In the genomic region with DNA sequence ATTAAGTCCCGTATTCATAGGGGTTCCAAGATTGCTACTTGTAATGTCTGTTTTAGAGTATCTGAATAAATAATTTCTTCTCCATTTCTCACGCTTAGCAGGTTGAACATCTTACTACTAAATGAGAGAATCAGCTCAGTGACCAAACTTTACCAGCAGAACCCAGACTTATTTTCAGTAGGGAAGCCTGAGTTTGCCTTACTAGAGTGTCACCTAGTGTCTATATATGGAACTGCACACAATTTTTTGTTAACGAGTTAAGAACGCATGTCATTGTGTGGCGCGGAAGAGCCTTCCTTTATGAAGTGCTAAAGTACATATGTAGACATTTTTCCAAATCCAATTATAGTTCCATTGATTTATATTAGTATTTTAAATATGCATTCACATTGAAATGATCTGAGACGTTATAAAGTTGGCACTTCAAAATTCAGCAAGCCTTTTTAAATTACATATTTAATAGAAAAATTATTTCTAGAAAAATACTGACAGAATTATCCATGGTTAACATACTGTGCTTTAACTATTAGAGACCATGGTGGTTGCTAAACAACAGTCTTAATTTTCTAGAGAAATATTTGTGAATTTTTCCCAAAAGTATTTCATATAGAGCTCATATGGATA, we compare ENCODE assay signal across 8 cellular contexts.
DNase-seq lines count a peak whose midpoint lies in the region; ATAC-seq and TF ChIP-seq lines count a peak whose summit lies in the region.

No MANE protein-coding gene starts in this region.

- H3K27ac Mint-ChIP-seq in T-cell = no peak overlapping the region

- peaks cover 20 to 27% of the 10 kb centered on the region in 2 donors for H3K27me3 Mint-ChIP-seq in T-cell

- no peaks in the 10 kb centered on the region for H3K4me1 Mint-ChIP-seq in T-cell

- H3K4me2 ChIP-seq in fibroblast of lung (ENCODE audit: extremely low read depth, insufficient read depth, low read length) = no peak overlapping the region

- H3K27ac ChIP-seq in fibroblast of lung (ENCODE audit: insufficient read depth, low read length) = no peak overlapping the region

- no peak overlapping the region for H3K9ac ChIP-seq in fibroblast of lung (ENCODE audit: insufficient read depth, low read length)

- CTCF ChIA-PET in T-cell (lab: Charles Lee) = interaction anchor here (0.6 to 2.5 kb wide), 8 partner anchors 9 to 99 kb away, joined by 3 to 28 read pairs (median 4); no protein-coding TSS in a partner anchor

- no peaks in the 10 kb centered on the region for H3K4me1 ChIP-seq in fibroblast of lung (ENCODE audit: control insufficient read depth, extremely low read depth, insufficient read depth, low read length)

- H3K9me3 ChIP-seq in fibroblast of lung (ENCODE audit: control insufficient read depth, insufficient read depth, low read depth, low read length) = no peaks in the 10 kb centered on the region

- no peak overlapping the region for H2AFZ ChIP-seq in fibroblast of lung (ENCODE audit: low read length)

- peak; percentile 93 for ATAC-seq in GM18868 (IDR thresholded peaks at IDR 0.05; ENCODE audit: unreplicated experiment)
- ATAC-seq in HG03064 (IDR thresholded peaks at IDR 0.05; ENCODE audit: low read depth, unreplicated experiment) = peak; percentile 80
- peak in 3 of 4 experiments; percentile 59 to 78 (median 59) for ATAC-seq in T-cell (replicated peaks in 1 of 4)
- ATAC-seq in omental fat pad (ENCODE audit: low FRiP score) = no peak

- H3K36me3 Mint-ChIP-seq in T-cell = no peaks in the 10 kb centered on the region

- H3K4me3 Mint-ChIP-seq in T-cell = no peak overlapping the region

- DNase-seq in CMK (ENCODE audit: low read depth) (peak; percentile 67), NCI-H2029 (lab: John Stamatoyannopoulos, UW) (peak; percentile 75), T-cell (peak in 8 of 34 experiments; percentile 0 to 15 (median 4)), fibroblast of lung (ENCODE audit: low read depth in 2 of 2) (peak; percentile 63 to 81), omental fat pad (ENCODE audit: low spot score) (no peak), occipital lobe (lab: John Stamatoyannopoulos, UW) (no peak)

- no peaks in the 10 kb centered on the region for H3K79me2 ChIP-seq in fibroblast of lung (ENCODE audit: control insufficient read depth, insufficient read depth, low read length)

- H3K36me3 ChIP-seq in fibroblast of lung (ENCODE audit: control insufficient read depth, insufficient read depth, low read length) = no peaks in the 10 kb centered on the region

- POLR2A ChIA-PET in T-cell (lab: Charles Lee) = no interaction called here

- no peaks in the 10 kb centered on the region for H4K20me1 ChIP-seq in fibroblast of lung (ENCODE audit: control insufficient read depth, extremely low read depth, insufficient read depth, low read length)

- H3K9me3 Mint-ChIP-seq in T-cell = no peaks in the 10 kb centered on the region

- H3K27me3 ChIP-seq in fibroblast of lung (ENCODE audit: control insufficient read depth, insufficient read depth, low read length) = peaks cover 9% of the 10 kb centered on the region

- TF ChIP-seq CTCF in fibroblast of lung (conservative IDR thresholded peaks at IDR 0.05 in 1 of 2, IDR thresholded peaks at IDR 0.05 in 1 of 2; ENCODE audit: low read depth in 1 of 2, low read length in 2 of 2) = peak; percentile 85 to 87
- TF ChIP-seq CTCF in omental fat pad (IDR thresholded peaks at IDR 0.05) = peak in 2 of 3 donors; percentile 13 to 16

- no peak overlapping the region for H3K4me3 ChIP-seq in fibroblast of lung (replicated peaks in 1 of 4; ENCODE audit: control extremely low read depth in 1 of 4, insufficient read depth in 1 of 4, low read depth in 3 of 4, low read length in 4 of 4)

Comparison
In these comparisons a context has a peak if more than half of its experiments do, and no peak if none do; other contexts are left out.
1. DNase-seq: peak in CMK (single experiment), NCI-H2029 (single experiment) and fibroblast of lung (2 of 2); none in omental fat pad (single experiment) and occipital lobe (single experiment).